ENCODE assay signal across 1 cellular context in the genomic region with DNA sequence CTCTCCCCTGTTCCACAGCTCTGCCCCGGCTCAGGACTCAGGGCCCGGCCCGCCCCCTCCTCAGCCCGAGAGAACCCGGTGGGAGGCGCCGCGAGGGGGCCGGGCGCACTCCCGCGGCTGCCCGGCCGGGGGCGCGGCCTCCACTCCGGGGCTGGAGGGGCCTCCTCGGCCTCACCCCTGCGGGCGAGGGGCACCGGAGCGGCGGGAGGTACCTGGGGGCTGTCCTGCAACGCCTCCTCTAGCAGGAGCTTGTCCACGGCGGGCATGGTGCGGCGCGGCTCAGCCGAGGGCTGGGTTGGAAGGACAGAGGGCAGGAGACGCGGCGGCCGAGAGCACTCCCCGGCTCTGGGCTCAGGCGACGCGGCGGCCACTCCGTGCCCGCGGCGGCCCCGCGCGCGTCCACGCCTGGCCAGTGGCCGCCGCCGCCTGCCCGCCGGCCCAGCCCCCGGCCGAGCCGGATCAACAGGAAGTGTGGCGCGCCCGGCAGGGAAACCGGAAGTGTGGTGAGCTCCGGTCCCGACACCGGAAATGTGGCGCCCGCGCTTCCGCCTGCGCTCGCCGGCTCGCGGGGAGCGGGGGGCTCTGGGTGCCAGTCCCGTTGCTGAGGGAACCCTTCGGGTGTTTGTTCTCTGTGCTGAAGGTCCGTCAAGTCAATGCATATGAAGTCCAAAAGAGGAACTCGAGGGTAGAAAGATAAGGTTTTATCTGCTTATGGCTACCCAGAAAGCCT.
TF ChIP-seq lines count a peak whose summit lies in the region.

TSS of gene APPL2 (minus strand) at position 428 of the 730 bp plus-strand sequence. CDS start at position 266, 162 bp downstream.

TF ChIP-seq in HepG2, 621 proteins besides CTCF, POLR2A, EP300 and RAD21 (continued from another document and continues in another):
- TF ChIP-seq HINFP (CRISPR knock-in tag; IDR thresholded peaks at IDR 0.05; ENCODE audit: low read depth) (peak; percentile 70; the same call in 1 of the 2 replicates), YEATS4 (CRISPR knock-in tag; IDR thresholded peaks at IDR 0.05; ENCODE audit: borderline replicate concordance) (peak; percentile 96), ZNF574 (CRISPR knock-in tag; IDR thresholded peaks at IDR 0.05) (peak; percentile 91), SALL1 (CRISPR knock-in tag; IDR thresholded peaks at IDR 0.05) (peak; percentile 80), IKZF4 (CRISPR knock-in tag; IDR thresholded peaks at IDR 0.05; ENCODE audit: borderline replicate concordance, low read depth, not compliant biosample characterization) (peak; percentile 80), HNRNPL (IDR thresholded peaks at IDR 0.05; ENCODE audit: low read depth, low read length) (peak; percentile 81; the same call in 1 of the 2 replicates), HNRNPLL (IDR thresholded peaks at IDR 0.05; ENCODE audit: low read depth, low read length, poor library complexity, severe bottlenecking) (peak; percentile 34), KAT7 (CRISPR knock-in tag; IDR thresholded peaks at IDR 0.05; ENCODE audit: borderline replicate concordance) (peak; percentile 34; the same call in 1 of the 2 replicates), CENPX (CRISPR knock-in tag; IDR thresholded peaks at IDR 0.05) (no peak), ELF3 (CRISPR knock-in tag; IDR thresholded peaks at IDR 0.05) (peak; percentile 61; the same call in 1 of the 2 replicates), MAFF (IDR thresholded peaks at IDR 0.05; ENCODE audit: low read depth, low read length) (no peak), ZNF292 (CRISPR knock-in tag; IDR thresholded peaks at IDR 0.05; ENCODE audit: borderline replicate concordance, low read depth) (0 out of 2 replicates have a peak, but pooled peaks have one; percentile 22), ZNF619 (CRISPR knock-in tag; IDR thresholded peaks at IDR 0.05) (no peak), ZNF850 (CRISPR knock-in tag; conservative IDR thresholded peaks at IDR 0.05) (no peak), NONO (IDR thresholded peaks at IDR 0.05) (no peak), NONO (CRISPR knock-in tag; conservative IDR thresholded peaks at IDR 0.05) (no peak; the same call in 1 of the 2 replicates), ZNF207 (IDR thresholded peaks at IDR 0.05; ENCODE audit: borderline replicate concordance) (no peak), YY1 (IDR thresholded peaks at IDR 0.05; ENCODE audit: insufficient read depth, insufficient replicate concordance, low read depth, low read length) (peak; percentile 70), ZNF318 (CRISPR knock-in tag; IDR thresholded peaks at IDR 0.05) (0 out of 2 replicates have a peak, but pooled peaks have one; percentile 76), GABPA (IDR thresholded peaks at IDR 0.05; ENCODE audit: low read depth, low read length) (peak; percentile 100), GABPA (CRISPR knock-in tag; IDR thresholded peaks at IDR 0.05; ENCODE audit: low read depth) (peak; percentile 93), ZBTB7B (CRISPR knock-in tag; IDR thresholded peaks at IDR 0.05) (peak; percentile 70; the same call in 1 of the 2 replicates), ZNF775 (CRISPR knock-in tag; IDR thresholded peaks at IDR 0.05; ENCODE audit: borderline replicate concordance) (no peak), RELA (CRISPR knock-in tag; IDR thresholded peaks at IDR 0.05) (0 out of 2 replicates have a peak, but pooled peaks have one; percentile 28), THAP11 (CRISPR knock-in tag; IDR thresholded peaks at IDR 0.05) (peak; percentile 86), KDM5B (CRISPR knock-in tag; IDR thresholded peaks at IDR 0.05; ENCODE audit: borderline replicate concordance) (peak; percentile 78; the same call in 1 of the 2 replicates), ZZZ3 (CRISPR knock-in tag; IDR thresholded peaks at IDR 0.05; ENCODE audit: borderline replicate concordance) (0 out of 2 replicates have a peak, but pooled peaks have one; percentile 69), HES4 (CRISPR knock-in tag; IDR thresholded peaks at IDR 0.05; ENCODE audit: borderline replicate concordance) (peak; percentile 56; the same call in 1 of the 2 replicates), ATAD3A (CRISPR knock-in tag; IDR thresholded peaks at IDR 0.05) (no peak), POGZ (CRISPR knock-in tag; IDR thresholded peaks at IDR 0.05) (0 out of 2 replicates have a peak, but pooled peaks have one; percentile 32), MYNN (CRISPR knock-in tag; IDR thresholded peaks at IDR 0.05; ENCODE audit: low read depth) (no peak), MIXL1 (CRISPR knock-in tag; IDR thresholded peaks at IDR 0.05) (0 out of 2 replicates have a peak, but pooled peaks have one; percentile 50), RARA (CRISPR knock-in tag; IDR thresholded peaks at IDR 0.05) (no peak), NRL (CRISPR knock-in tag; IDR thresholded peaks at IDR 0.05; ENCODE audit: borderline replicate concordance) (no peak), ZNF367 (CRISPR knock-in tag; IDR thresholded peaks at IDR 0.05; ENCODE audit: borderline replicate concordance) (0 out of 2 replicates have a peak, but pooled peaks have one; percentile 39), GABPB1 (CRISPR knock-in tag; IDR thresholded peaks at IDR 0.05) (peak; percentile 96), ZNF777 (CRISPR knock-in tag; IDR thresholded peaks at IDR 0.05) (peak; percentile 52), HOXA5 (CRISPR knock-in tag; IDR thresholded peaks at IDR 0.05) (peak; percentile 41; the same call in 1 of the 2 replicates), ZNF556 (CRISPR knock-in tag; IDR thresholded peaks at IDR 0.05; ENCODE audit: borderline replicate concordance) (peak; percentile 59; the same call in 1 of the 2 replicates)
- TF ChIP-seq, protein P1, sequence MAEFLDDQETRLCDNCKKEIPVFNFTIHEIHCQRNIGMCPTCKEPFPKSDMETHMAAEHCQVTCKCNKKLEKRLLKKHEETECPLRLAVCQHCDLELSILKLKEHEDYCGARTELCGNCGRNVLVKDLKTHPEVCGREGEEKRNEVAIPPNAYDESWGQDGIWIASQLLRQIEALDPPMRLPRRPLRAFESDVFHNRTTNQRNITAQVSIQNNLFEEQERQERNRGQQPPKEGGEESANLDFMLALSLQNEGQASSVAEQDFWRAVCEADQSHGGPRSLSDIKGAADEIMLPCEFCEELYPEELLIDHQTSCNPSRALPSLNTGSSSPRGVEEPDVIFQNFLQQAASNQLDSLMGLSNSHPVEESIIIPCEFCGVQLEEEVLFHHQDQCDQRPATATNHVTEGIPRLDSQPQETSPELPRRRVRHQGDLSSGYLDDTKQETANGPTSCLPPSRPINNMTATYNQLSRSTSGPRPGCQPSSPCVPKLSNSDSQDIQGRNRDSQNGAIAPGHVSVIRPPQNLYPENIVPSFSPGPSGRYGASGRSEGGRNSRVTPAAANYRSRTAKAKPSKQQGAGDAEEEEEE (CRISPR knock-in tag; IDR thresholded peaks at IDR 0.05; ENCODE audit: borderline replicate concordance): no peak
- TF ChIP-seq, protein P2, sequence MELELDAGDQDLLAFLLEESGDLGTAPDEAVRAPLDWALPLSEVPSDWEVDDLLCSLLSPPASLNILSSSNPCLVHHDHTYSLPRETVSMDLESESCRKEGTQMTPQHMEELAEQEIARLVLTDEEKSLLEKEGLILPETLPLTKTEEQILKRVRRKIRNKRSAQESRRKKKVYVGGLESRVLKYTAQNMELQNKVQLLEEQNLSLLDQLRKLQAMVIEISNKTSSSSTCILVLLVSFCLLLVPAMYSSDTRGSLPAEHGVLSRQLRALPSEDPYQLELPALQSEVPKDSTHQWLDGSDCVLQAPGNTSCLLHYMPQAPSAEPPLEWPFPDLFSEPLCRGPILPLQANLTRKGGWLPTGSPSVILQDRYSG (CRISPR knock-in tag; IDR thresholded peaks at IDR 0.05): no peak
- TF ChIP-seq, protein P3, sequence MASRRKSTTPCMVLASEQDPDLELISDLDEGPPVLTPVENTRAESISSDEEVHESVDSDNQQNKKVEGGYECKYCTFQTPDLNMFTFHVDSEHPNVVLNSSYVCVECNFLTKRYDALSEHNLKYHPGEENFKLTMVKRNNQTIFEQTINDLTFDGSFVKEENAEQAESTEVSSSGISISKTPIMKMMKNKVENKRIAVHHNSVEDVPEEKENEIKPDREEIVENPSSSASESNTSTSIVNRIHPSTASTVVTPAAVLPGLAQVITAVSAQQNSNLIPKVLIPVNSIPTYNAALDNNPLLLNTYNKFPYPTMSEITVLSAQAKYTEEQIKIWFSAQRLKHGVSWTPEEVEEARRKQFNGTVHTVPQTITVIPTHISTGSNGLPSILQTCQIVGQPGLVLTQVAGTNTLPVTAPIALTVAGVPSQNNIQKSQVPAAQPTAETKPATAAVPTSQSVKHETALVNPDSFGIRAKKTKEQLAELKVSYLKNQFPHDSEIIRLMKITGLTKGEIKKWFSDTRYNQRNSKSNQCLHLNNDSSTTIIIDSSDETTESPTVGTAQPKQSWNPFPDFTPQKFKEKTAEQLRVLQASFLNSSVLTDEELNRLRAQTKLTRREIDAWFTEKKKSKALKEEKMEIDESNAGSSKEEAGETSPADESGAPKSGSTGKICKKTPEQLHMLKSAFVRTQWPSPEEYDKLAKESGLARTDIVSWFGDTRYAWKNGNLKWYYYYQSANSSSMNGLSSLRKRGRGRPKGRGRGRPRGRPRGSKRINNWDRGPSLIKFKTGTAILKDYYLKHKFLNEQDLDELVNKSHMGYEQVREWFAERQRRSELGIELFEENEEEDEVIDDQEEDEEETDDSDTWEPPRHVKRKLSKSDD (CRISPR knock-in tag; IDR thresholded peaks at IDR 0.05; ENCODE audit: low read depth): no peak
